9 cellular contexts compared by ENCODE assay signal in genomic region chr5:176533390-176533789, GRCh38. TPM values are rescaled to one million over a fixed set of nuclear protein-coding genes. Genes with fewer than 3 reads are reported as not detected.
DNase-seq lines count a peak whose midpoint lies in the region; ATAC-seq, FAIRE-seq and TF ChIP-seq lines count a peak whose summit lies in the region.
"Had no signal": no experiment of that assay in that cellular context is flagged by ENCODE, and none has a peak within 500 bp of the region (broad histone marks: within the 10 kb centered on the region; RNA-seq: fewer than 3 reads in every experiment).

No MANE protein-coding gene starts in this region.

- H3K27ac ChIP-seq in A549 (peak overlapping the region in 1 of 2 experiments; percentile 95; a peak in 3 of 6 replicates), GM12878 (ENCODE audit: control insufficient read depth, insufficient read depth) (peak overlapping the region; percentile 95), mucosa of rectum (ENCODE audit: low read depth in 2 of 2, low read length in 2 of 2) (peak overlapping the region; percentile 99 to 100)

- TF ChIP-seq RAD21 in A549 (conservative IDR thresholded peaks at IDR 0.05 in 1 of 2, IDR thresholded peaks at IDR 0.05 in 1 of 2), result no peak
- TF ChIP-seq RAD21 in GM12878 (IDR thresholded peaks at IDR 0.05; ENCODE audit: insufficient read depth, low read depth, low read length), result no peak

- H3K9me3 ChIP-seq in A549 (no peaks in the 10 kb centered on the region), GM12878 (replicated peaks; ENCODE audit: control insufficient read depth, insufficient read depth, low read length) (no peaks in the 10 kb centered on the region), mucosa of rectum (ENCODE audit: control insufficient read depth in 2 of 2, low read length in 2 of 2) (no peaks in the 10 kb centered on the region)

- ATAC-seq in A549 (no peak), GM12878 (no peak)

- WGBS in A549 (ENCODE audit: missing lambda C conversion rate), result 68% methylated on average over 8 of the region's 8 CpGs
- 42% methylated on average over 8 of the region's 8 CpGs for WGBS in GM12878 (ENCODE audit: insufficient coverage, insufficient replicate concordance, low lambda C conversion rate, missing lambda C conversion rate)
- WGBS in lower leg skin, 2 donors, result 21 to 27% methylated on average over 8 of the region's 8 CpGs

- DNase-seq in A549 (ENCODE audit: low read depth in 1 of 2, low spot score in 1 of 2), result no peak
- peak; percentile 94 for DNase-seq in Kasumi-1 (lab: John Stamatoyannopoulos, UW)
- no peak for DNase-seq in GM12878 (ENCODE audit: low read depth, low spot score)
- no peak for DNase-seq in NCI-H1105 treated with DMSO at 0.1 percent for 48 hours (lab: John Stamatoyannopoulos, UW)
- DNase-seq in activated CD4-positive, CD25-positive, alpha-beta regulatory T cell treated with anti-CD3 and anti-CD28 coated beads, Interleukin-2, amount 50 U/mL, for 72 hours, result no peak
- no peak for DNase-seq in lower leg skin (ENCODE audit: low spot score in 2 of 2)
- no peak for DNase-seq in A172 (ENCODE audit: low spot score)
- DNase-seq: DMS153 had no signal

- TF ChIP-seq EP300 in A549 (IDR thresholded peaks at IDR 0.05) (no peak), GM12878 (IDR thresholded peaks at IDR 0.05; ENCODE audit: borderline replicate concordance in 1 of 2, control insufficient read depth in 1 of 2, low read depth in 2 of 2, low read length in 2 of 2) (no peak)

- POLR2A ChIA-PET in A549 (lab: Yijun Ruan, JAX), result interaction anchor here (0.7 kb wide), 1 partner anchor 15 kb away, joined by 3 read pairs; no protein-coding TSS in a partner anchor
- POLR2A ChIA-PET in GM12878 (lab: Charles Lee), result interaction anchor here (0.8 to 3.3 kb wide), 2 partner anchors 9 to 117 kb away, joined by 3 to 9 read pairs; partner anchors contain the start of gene CLTB

- H3K9ac ChIP-seq in GM12878 (ENCODE audit: control insufficient read depth, insufficient read depth, low read length) (peak overlapping the region; percentile 99), mucosa of rectum (ENCODE audit: low read depth in 1 of 2, low read length in 2 of 2) (peak overlapping the region; percentile 34 to 91)

- TF ChIP-seq POLR2A in A549 (IDR thresholded peaks at IDR 0.05; ENCODE audit: low read length), result no peak
- TF ChIP-seq POLR2A in GM12878 (IDR thresholded peaks at IDR 0.05; ENCODE audit: low read depth, low read length), result no peak
- no peak for TF ChIP-seq POLR2A in lower leg skin (IDR thresholded peaks at IDR 0.05)

- H3K4me2 ChIP-seq in A549 (peak overlapping the region; percentile 97; the same call in 2 of the 3 replicates), GM12878 (ENCODE audit: control insufficient read depth, insufficient read depth) (peak overlapping the region; percentile 76)

- H3K36me3 ChIP-seq in GM12878 (ENCODE audit: control insufficient read depth in 2 of 2, insufficient read depth in 2 of 2, low read length in 1 of 2) (peaks cover 12 to 32% of the 10 kb centered on the region in 2 experiments), mucosa of rectum (ENCODE audit: control insufficient read depth in 2 of 2, insufficient read depth in 2 of 2, low read length in 2 of 2) (peaks cover 28 to 30% of the 10 kb centered on the region in 2 donors)

- RAD21 ChIA-PET in GM12878 (lab: Charles Lee; ENCODE audit: unreplicated experiment), result interaction anchor here (0.8 to 2.6 kb wide), 2 partner anchors 10 to 86 kb away, joined by 3 to 6 read pairs; partner anchors contain the start of gene FAF2

- SMC1A ChIA-PET in GM12878 (lab: Charles Lee; ENCODE audit: uncharacterized antibody, unreplicated experiment), result interaction anchor here (1.0 to 1.7 kb wide), 2 partner anchors 9 to 10 kb away, joined by 4 to 7 read pairs; no protein-coding TSS in a partner anchor

- BruUV-seq in GM12878 (replicated peaks; lab: Mats Ljungman, UMichigan), result no TSS peak

- H3K27me3 ChIP-seq in GM12878 (replicated peaks in 1 of 2; ENCODE audit: control insufficient read depth in 2 of 2, insufficient read depth in 2 of 2, low read length in 1 of 2) (no peaks in the 10 kb centered on the region), mucosa of rectum (ENCODE audit: control insufficient read depth in 2 of 2, insufficient read depth in 2 of 2, low read length in 2 of 2) (no peaks in the 10 kb centered on the region)

- H3K4me1 ChIP-seq in A549 (peaks cover 44% of the 10 kb centered on the region), GM12878 (ENCODE audit: control insufficient read depth, insufficient read depth, low read length) (peaks cover 50% of the 10 kb centered on the region), mucosa of rectum (ENCODE audit: control insufficient read depth in 2 of 2, insufficient read depth in 2 of 2, low read length in 2 of 2) (peaks cover 46 to 49% of the 10 kb centered on the region in 2 donors)

- no peaks in the 10 kb centered on the region; the same call in 1 of the 2 replicates for H4K20me1 ChIP-seq in GM12878 (ENCODE audit: control insufficient read depth, insufficient read depth)

- H2AFZ ChIP-seq in GM12878 (ENCODE audit: control insufficient read depth, low read depth, low read length), result no peak overlapping the region

- H3K79me2 ChIP-seq in GM12878 (ENCODE audit: control insufficient read depth, insufficient read depth, low read length), result peaks cover 54% of the 10 kb centered on the region

- in situ Hi-C loops in GM12878 (cut with MboI), result no loop called here

- CTCF ChIA-PET in A549 (lab: Yijun Ruan, JAX), result interaction anchor here (0.6 to 2.1 kb wide), 8 partner anchors 9 to 85 kb away, joined by 3 to 13 read pairs (median 3); partner anchors contain the start of gene FAF2
- CTCF ChIA-PET in GM12878 (lab: Yijun Ruan, JAX), result interaction anchor here (0.6 to 3.2 kb wide), 9 partner anchors 10 to 832 kb away, joined by 3 to 19 read pairs (median 3); partner anchors contain the start of genes CLTB, FAF2 and TSPAN17

- FAIRE-seq in A549 (lab: Jason Lieb, UNC), result no peak
- FAIRE-seq in GM12878 (lab: Jason Lieb, UNC), result no peak

- TF ChIP-seq CTCF in A549 (IDR thresholded peaks at IDR 0.05) (no peak), GM12878 (IDR thresholded peaks at IDR 0.05 in 2 of 3, conservative IDR thresholded peaks at IDR 0.05 in 1 of 3; ENCODE audit: control insufficient read depth in 2 of 3, extremely low read depth in 1 of 3, insufficient read depth in 1 of 3, low read depth in 3 of 3, low read length in 3 of 3) (no peak), lower leg skin (IDR thresholded peaks at IDR 0.05) (no peak)

- no peak overlapping the region for H3K4me3 ChIP-seq in A549
- peak overlapping the region; percentile 99 for H3K4me3 ChIP-seq in GM12878
- peak overlapping the region; percentile 24 to 98 for H3K4me3 ChIP-seq in mucosa of rectum (ENCODE audit: low read length in 2 of 2)
- no peak overlapping the region for H3K4me3 ChIP-seq in lower leg skin (ENCODE audit: low read depth, poor library complexity, severe bottlenecking)

- intact Hi-C loops in GM12878 (cut with micrococcal nuclease; ENCODE audit: unreplicated experiment), result loop anchor here (10.0 kb wide), 2 partner anchors 149 to 1581 kb away; partner anchors contain the start of genes HIGD2A, N4BP3 and NOP16
- intact Hi-C loops in lower leg skin (cut with DNase I; ENCODE audit: low total_unique reads), result loop anchor here (10.0 kb wide), 1 partner anchor 119 kb away; the partner anchor contains the start of gene CLTB

RNA-seq across cellular contexts. Expression of gene RNF44, which starts 3.8 kb away (rescaled TPM):
- polyA plus RNA-seq in A549 (2011; rRNA removed), result 9.2 and 9.9 TPM in 2 replicates
- polyA plus RNA-seq in A549 (2012; cell fraction: cytosol; rRNA removed), result 26.5 and 39.3 TPM in 2 replicates
- polyA plus RNA-seq in A549 (2012; cell fraction: nucleus; rRNA removed), result 125 and 153 TPM in 2 replicates
- 30.4 to 35.8 TPM (median 32.7 TPM) in 3 replicates for polyA plus RNA-seq in A549 (2017; fragmentation: RNase III; extraction: RNeasy Plus Mini Kit Qiagen cat#74134 plus additional on column Dnase treatment)
- 6.4 and 10.0 TPM in 2 replicates for polyA minus RNA-seq in A549 (2011; rRNA and poly(A)+ RNA removed)
- total RNA-seq in GM12878 (2013; cell fraction: nucleolus; rRNA removed), result 66.8 and 80.6 TPM in 2 replicates
- total RNA-seq in GM12878 (2014; rRNA removed), result 8.8 and 9.4 TPM in 2 replicates
- total RNA-seq in GM12878 (2014; rRNA removed; fragmentation: Illumina TruSeq; extraction: Trizol), result 5.7 and 5.8 TPM in 2 replicates
- total RNA-seq in GM12878 (2021), result 46.5 and 51.9 TPM in 2 replicates
- 8.0 TPM for polyA plus RNA-seq in GM12878 (2011; ENCODE audit: low read depth)
- polyA plus RNA-seq in GM12878 (2011; rRNA removed), result 5.1 and 8.8 TPM in 2 replicates
- 8.6 and 12.4 TPM in 2 replicates for polyA plus RNA-seq in GM12878 (2011; cell fraction: cytosol; rRNA removed)
- 145 and 166 TPM in 2 replicates for polyA plus RNA-seq in GM12878 (2011; cell fraction: nucleus; rRNA removed)
- 30.9 and 39.8 TPM in 2 replicates for polyA plus RNA-seq in GM12878 (2012)
- 5.2 and 10.4 TPM in 2 replicates for polyA plus RNA-seq in GM12878 (2014; fragmentation: Illumina TruSeq; extraction: Trizol)
- 1 to 10 TPM; 1.7 to 3.5 TPM for polyA plus RNA-seq in GM12878 (2014; fragmentation: Nextera tagmentation; extraction: Ambion mirVana)
- polyA plus RNA-seq in GM12878 (2014; rRNA removed), result 31.9 and 35.0 TPM in 2 replicates
- 1 to 10 TPM; 6.4 to 7.1 TPM for polyA plus RNA-seq in GM12878 (2016; fragmentation: Nextera tagmentation; extraction: Ambion mirVana)
- polyA minus RNA-seq in GM12878 (2011; rRNA and poly(A)+ RNA removed), result 3.8 and 8.8 TPM in 2 replicates
- 8.7 and 10.7 TPM in 2 replicates for polyA minus RNA-seq in GM12878 (2011; cell fraction: cytosol; rRNA and poly(A)+ RNA removed)
- 34.7 and 54.1 TPM in 2 replicates for polyA minus RNA-seq in GM12878 (2011; cell fraction: nucleus; rRNA and poly(A)+ RNA removed)
- 10 to 100 TPM; 29.6 to 45.7 (median 33.7) TPM for total RNA-seq in lower leg skin
- total RNA-seq in A172 (2014; rRNA removed; shearing (Covaris generic)), result 8.1 and 9.2 TPM in 2 replicates

RNA-seq across cellular contexts. Expression of gene CDHR2, which starts 15.8 kb away (rescaled TPM):
- polyA plus RNA-seq in A549 (2011; rRNA removed) (0.08 and 0.09 TPM in 2 replicates), A549 (2017; fragmentation: RNase III; extraction: RNeasy Plus Mini Kit Qiagen cat#74134 plus additional on column Dnase treatment) (not detected in 3 replicates), GM12878 (2011; rRNA removed) (0.03 and 0.10 TPM in 2 replicates), GM12878 (2014; fragmentation: Illumina TruSeq; extraction: Trizol) (not detected in 2 replicates), GM12878 (2014; fragmentation: Nextera tagmentation; extraction: Ambion mirVana) (not detected), GM12878 (2014; rRNA removed) (not detected in 2 replicates), GM12878 (2016; fragmentation: Nextera tagmentation; extraction: Ambion mirVana) (under 1 TPM in 1 of 2 experiments, not detected in 1; 0.19 TPM)
- 0.01 TPM in 1 of 2 replicates, not detected in the other for polyA plus RNA-seq in A549 (2012; cell fraction: cytosol; rRNA removed)
- 0.10 and 0.38 TPM in 2 replicates for polyA plus RNA-seq in A549 (2012; cell fraction: nucleus; rRNA removed)
- polyA minus RNA-seq in A549 (2011; rRNA and poly(A)+ RNA removed), result 0.10 and 0.12 TPM in 2 replicates
- total RNA-seq in GM12878 (2013; cell fraction: nucleolus; rRNA removed), result 0.15 TPM in 1 of 2 replicates, not detected in the other
- total RNA-seq in GM12878 (2014; rRNA removed) (0.06 TPM in 1 of 2 replicates, not detected in the other), GM12878 (2014; rRNA removed; fragmentation: Illumina TruSeq; extraction: Trizol) (0.04 TPM in 1 of 2 replicates, not detected in the other), GM12878 (2021) (0.21 and 0.46 TPM in 2 replicates), lower leg skin (under 1 TPM in 3 of 4 donors, not detected in 1; 0.15 to 0.19 (median 0.15) TPM)
- not detected for polyA plus RNA-seq in GM12878 (2011; ENCODE audit: low read depth)
- 0.01 and 0.02 TPM in 2 replicates for polyA plus RNA-seq in GM12878 (2011; cell fraction: cytosol; rRNA removed)
- 0.06 and 0.40 TPM in 2 replicates for polyA plus RNA-seq in GM12878 (2011; cell fraction: nucleus; rRNA removed)
- 0.15 TPM in 1 of 2 replicates, not detected in the other for polyA plus RNA-seq in GM12878 (2012)
- polyA minus RNA-seq in GM12878 (2011; rRNA and poly(A)+ RNA removed), result not detected in 2 replicates
- 0.94 TPM in 1 of 2 replicates, not detected in the other for polyA minus RNA-seq in GM12878 (2011; cell fraction: cytosol; rRNA and poly(A)+ RNA removed)
- 0.12 TPM in 1 of 2 replicates, not detected in the other for polyA minus RNA-seq in GM12878 (2011; cell fraction: nucleus; rRNA and poly(A)+ RNA removed)
- total RNA-seq in A172 (2014; rRNA removed; shearing (Covaris generic)), result 0.12 TPM in 1 of 2 replicates, not detected in the other

Comparison
In these comparisons a context has a peak if more than half of its experiments do, and no peak if none do; other contexts are left out.
1. DNase-seq: peak in Kasumi-1 (2 of 2); none in A549 (0 of 2), GM12878 (single experiment), NCI-H1105 treated with DMSO at 0.1 percent for 48 hours (single experiment), activated CD4-positive, CD25-positive, alpha-beta regulatory T cell treated with anti-CD3 and anti-CD28 coated beads, Interleukin-2, amount 50 U/mL, for 72 hours (single experiment), lower leg skin (0 of 2) and A172 (single experiment).
2. H3K4me3 ChIP-seq: peak in GM12878 (single experiment) and mucosa of rectum (2 of 2); none in A549 (single experiment) and lower leg skin (single experiment).